In genomic region chr1:97006044-97006676, GRCh38 we compare ENCODE assay signal across 10 cellular contexts.
DNase-seq lines count a peak whose midpoint lies in the region; ATAC-seq and TF ChIP-seq lines count a peak whose summit lies in the region.
"Had no signal": no experiment of that assay in that cellular context is flagged by ENCODE, and none has a peak within 500 bp of the region (broad histone marks: within the 10 kb centered on the region; RNA-seq: fewer than 3 reads in every experiment).

No MANE protein-coding gene starts in this region.

- no peaks in the 10 kb centered on the region for H3K27me3 ChIP-seq in SJCRH30
- peaks cover 5% of the 10 kb centered on the region for H3K27me3 ChIP-seq in HAP-1 (ENCODE audit: low read depth)

- H3K4me1 ChIP-seq in SJCRH30, result peaks cover 6% of the 10 kb centered on the region; the same call in 1 of the 2 replicates
- H3K4me1 ChIP-seq in HAP-1, result no peaks in the 10 kb centered on the region

- H3K27ac ChIP-seq in SJCRH30, result no peak overlapping the region

- DNase-seq in SJCRH30 (peak; percentile 63 to 65), fibroblast of mammary gland (ENCODE audit: low read depth) (peak; percentile 77), putamen (ENCODE audit: low spot score) (peak; percentile 65), NOMO-1 treated with DMSO at 0.1 percent for 48 hours (lab: John Stamatoyannopoulos, UW; ENCODE audit: unreplicated experiment) (no peak), HAP-1 (ENCODE audit: low spot score in 2 of 2) (no peak)
- DNase-seq: naive B cell, T-helper 9 cell had no signal

- no peaks in the 10 kb centered on the region for H3K36me3 ChIP-seq in SJCRH30
- no peaks in the 10 kb centered on the region for H3K36me3 ChIP-seq in HAP-1 (replicated peaks)

- peak; percentile 53 for ATAC-seq in GM18868 (IDR thresholded peaks at IDR 0.05; ENCODE audit: unreplicated experiment)
- no peak for ATAC-seq in HG03025 (IDR thresholded peaks at IDR 0.05; ENCODE audit: low FRiP score, unreplicated experiment)
- no peak for ATAC-seq in GM18907 (IDR thresholded peaks at IDR 0.05; ENCODE audit: unreplicated experiment)

- no peak for TF ChIP-seq CTCF in fibroblast of mammary gland (conservative IDR thresholded peaks at IDR 0.05; ENCODE audit: control insufficient read depth, insufficient read depth, low read depth, low read length)

- H3K9me3 ChIP-seq in SJCRH30 (replicated peaks) (no peaks in the 10 kb centered on the region), HAP-1 (no peaks in the 10 kb centered on the region)

- H3K4me3 ChIP-seq in SJCRH30 (no peak overlapping the region), fibroblast of mammary gland (ENCODE audit: control insufficient read depth, low read depth, low read length) (no peak overlapping the region), HAP-1 (no peak overlapping the region)

- in situ Hi-C loops in HAP-1 (cut with MboI; ENCODE audit: low sequenced_read_pairs), result no loop called here

Comparison
In these comparisons a context has a peak if more than half of its experiments do, and no peak if none do; other contexts are left out.
1. DNase-seq: peak in SJCRH30 (2 of 2), fibroblast of mammary gland (single experiment) and putamen (single experiment); none in NOMO-1 treated with DMSO at 0.1 percent for 48 hours (single experiment) and HAP-1 (0 of 2).